Comparison of ENCODE assay signal across 23 cellular contexts in genomic region chr7:30996261-30996660, GRCh38. TPM values are rescaled to one million over a fixed set of nuclear protein-coding genes. Genes with fewer than 3 reads are reported as not detected.
DNase-seq lines count a peak whose midpoint lies in the region; ATAC-seq and TF ChIP-seq lines count a peak whose summit lies in the region.
"Had no signal": no experiment of that assay in that cellular context is flagged by ENCODE, and none has a peak within 500 bp of the region (broad histone marks: within the 10 kb centered on the region; RNA-seq: fewer than 3 reads in every experiment).

No MANE protein-coding gene starts in this region.

- TF ChIP-seq CTCF in fibroblast of the aortic adventitia (IDR thresholded peaks at IDR 0.05; ENCODE audit: insufficient read depth, low read length) (no peak), neural crest cell (conservative IDR thresholded peaks at IDR 0.05) (no peak)
- TF ChIP-seq CTCF in CD8-positive, alpha-beta T cell (IDR thresholded peaks at IDR 0.05): no peak

- peak overlapping the region; percentile 35 for H3K27ac Mint-ChIP-seq in neural crest cell (ENCODE audit: unreplicated experiment)
- H3K27ac Mint-ChIP-seq in CD8-positive, alpha-beta T cell: no peak overlapping the region
- H3K27ac Mint-ChIP-seq: dendritic cell treated with granulocyte-macrophage colony-stimulating factor and Interleukin-4, amounts not matched to agents 40 ng/mL and 50 ng/mL, for 4 days; naive B cell; T-cell had no signal

- peak; percentile 87 for DNase-seq in ELF-1 (ENCODE audit: low read depth, low spot score)
- DNase-seq in NCI-H69 (lab: John Stamatoyannopoulos, UW): peak; percentile 38
- peak; percentile 17 for DNase-seq in fibroblast of the aortic adventitia (ENCODE audit: low read depth)
- no peak for DNase-seq in neural crest cell (ENCODE audit: low read depth, low spot score)
- no peak for DNase-seq in middle frontal gyrus (ENCODE audit: extremely low spot score, low spot score)
- no peak for DNase-seq in LoVo (ENCODE audit: low spot score)
- no peak for DNase-seq in CD8-positive, alpha-beta T cell
- DNase-seq: activated CD4-positive, alpha-beta T cell treated with anti-CD3 and anti-CD28 coated beads for 1 hour; activated gamma-delta T cell treated with Interleukin-2 at 50 U/mL for 16 hours; activated T-cell treated with anti-CD3 and anti-CD28 coated beads, Interleukin-2, amount 50 U/mL, for 1 hour; hypothalamus; KBM-7; naive B cell; NCI-H1694 treated with DMSO at 0.1 percent for 48 hours; NCI-H2227 treated with DMSO at 0.1 percent for 48 hours; NCI-H748 treated with DMSO at 0.1 percent for 48 hours; SIG-M5; T-cell had no signal

- peaks cover 16% of the 10 kb centered on the region for H3K4me1 Mint-ChIP-seq in neural crest cell
- H3K4me1 Mint-ChIP-seq in CD8-positive, alpha-beta T cell (ENCODE audit: low read depth): no peaks in the 10 kb centered on the region
- H3K4me1 Mint-ChIP-seq: naive B cell had no signal

- H3K27me3 ChIP-seq in CD8-positive, alpha-beta T cell (ENCODE audit: insufficient read depth, low read length): no peaks in the 10 kb centered on the region
- H3K27me3 ChIP-seq: foreskin keratinocyte, ovary had no signal

- H3K36me3 ChIP-seq in CD8-positive, alpha-beta T cell (ENCODE audit: insufficient read depth, low read length): no peaks in the 10 kb centered on the region
- H3K36me3 ChIP-seq: ovary had no signal

- no peak overlapping the region for H3K4me3 Mint-ChIP-seq in neural crest cell
- H3K4me3 Mint-ChIP-seq in CD8-positive, alpha-beta T cell: no peak overlapping the region
- H3K4me3 Mint-ChIP-seq: dendritic cell treated with granulocyte-macrophage colony-stimulating factor and Interleukin-4, amounts not matched to agents 40 ng/mL and 50 ng/mL, for 4 days; naive B cell; T-cell had no signal

- no peak for ATAC-seq in GM21515 (IDR thresholded peaks at IDR 0.05; ENCODE audit: unreplicated experiment)
- no peak for ATAC-seq in CD8-positive, alpha-beta T cell
- ATAC-seq: T-cell had no signal

- no peaks in the 10 kb centered on the region for H3K4me1 ChIP-seq in CD8-positive, alpha-beta T cell (ENCODE audit: insufficient read depth, low read length)
- H3K4me1 ChIP-seq: foreskin keratinocyte had no signal

- CTCF ChIA-PET in CD8-positive, alpha-beta T cell (lab: Charles Lee): no interaction called here

- H3K9me3 Mint-ChIP-seq in neural crest cell: peaks cover 3% of the 10 kb centered on the region
- H3K9me3 Mint-ChIP-seq in CD8-positive, alpha-beta T cell: no peaks in the 10 kb centered on the region
- H3K9me3 Mint-ChIP-seq: dendritic cell treated with granulocyte-macrophage colony-stimulating factor and Interleukin-4, amounts not matched to agents 40 ng/mL and 50 ng/mL, for 4 days; T-cell had no signal

- no peaks in the 10 kb centered on the region for H3K27me3 Mint-ChIP-seq in neural crest cell (ENCODE audit: low read depth)
- H3K27me3 Mint-ChIP-seq in CD8-positive, alpha-beta T cell (ENCODE audit: low read depth): peaks cover 4% of the 10 kb centered on the region
- H3K27me3 Mint-ChIP-seq: dendritic cell treated with granulocyte-macrophage colony-stimulating factor and Interleukin-4, amounts not matched to agents 40 ng/mL and 50 ng/mL, for 4 days had no signal

- H3K27ac ChIP-seq in CD8-positive, alpha-beta T cell (ENCODE audit: low read depth, low read length): no peak overlapping the region
- H3K27ac ChIP-seq: C4-2B, foreskin keratinocyte, ovary had no signal

- H3K4me3 ChIP-seq in fibroblast of the aortic adventitia (ENCODE audit: low read depth, low read length): no peak overlapping the region
- H3K4me3 ChIP-seq in CD8-positive, alpha-beta T cell (ENCODE audit: low read depth, low read length): no peak overlapping the region
- H3K4me3 ChIP-seq: ovary had no signal

- no peaks in the 10 kb centered on the region for H3K36me3 Mint-ChIP-seq in neural crest cell (ENCODE audit: low read depth)
- H3K36me3 Mint-ChIP-seq in CD8-positive, alpha-beta T cell: no peaks in the 10 kb centered on the region
- H3K36me3 Mint-ChIP-seq: naive B cell, T-cell had no signal

- intact Hi-C loops in CD8-positive, alpha-beta T cell (cut with DNase I, micrococcal nuclease): no loop called here

- H3K9me3 ChIP-seq in CD8-positive, alpha-beta T cell (ENCODE audit: low read length): no peaks in the 10 kb centered on the region
- H3K9me3 ChIP-seq: ovary had no signal

- POLR2A ChIA-PET in CD8-positive, alpha-beta T cell (lab: Charles Lee): no interaction called here

RNA-seq across cellular contexts. Expression of gene GHRHR, which starts 32.5 kb away (rescaled TPM):
- total RNA-seq in fibroblast of the aortic adventitia (ENCODE audit: low replicate concordance) (not detected in 2 replicates), neural crest cell (0.84 TPM in 1 of 2 replicates, not detected in the other)
- total RNA-seq in CD8-positive, alpha-beta T cell: not detected
- total RNA-seq: foreskin keratinocyte, ovary, T-cell had no signal

RNA-seq across cellular contexts. Expression of gene ADCYAP1R1, which starts 55.8 kb away (rescaled TPM):
- not detected in 2 replicates for total RNA-seq in fibroblast of the aortic adventitia (ENCODE audit: low replicate concordance)
- 8.8 and 9.0 TPM in 2 replicates for total RNA-seq in neural crest cell
- not detected for total RNA-seq in CD8-positive, alpha-beta T cell
- total RNA-seq: foreskin keratinocyte, T-cell had no signal

Comparison
In these comparisons a context has a peak if more than half of its experiments do, and no peak if none do; other contexts are left out.
1. DNase-seq: peak in ELF-1 (single experiment), NCI-H69 (single experiment) and fibroblast of the aortic adventitia (single experiment); none in neural crest cell (single experiment), middle frontal gyrus (single experiment), LoVo (single experiment) and CD8-positive, alpha-beta T cell (0 of 7).